In genomic region chr20:45863543-45864470, GRCh38 we compare ENCODE assay signal across 1 cellular context.
A peak's percentile ranks its signal among the peaks of the same experiment; 100 is the strongest.
TF ChIP-seq lines count a peak whose summit lies in the region.

No MANE protein-coding gene starts in this region.

TF ChIP-seq in HepG2, 621 proteins besides CTCF, POLR2A, EP300 and RAD21 (continued from another document and continues in another):
- TF ChIP-seq LCORL (IDR thresholded peaks at IDR 0.05) (no peak), LCORL (CRISPR knock-in tag; IDR thresholded peaks at IDR 0.05) (peak; percentile 47; the same call in 1 of the 2 replicates), ZMAT3 (CRISPR knock-in tag; conservative IDR thresholded peaks at IDR 0.05) (peak; percentile 77; the same call in 1 of the 2 replicates), ZNF652 (CRISPR knock-in tag; IDR thresholded peaks at IDR 0.05; ENCODE audit: borderline replicate concordance, low read depth) (no peak; the same call in 1 of the 2 replicates), SIX1 (CRISPR knock-in tag; IDR thresholded peaks at IDR 0.05; ENCODE audit: borderline replicate concordance) (no peak; the same call in 1 of the 2 replicates), CREBL2 (CRISPR knock-in tag; IDR thresholded peaks at IDR 0.05; ENCODE audit: borderline replicate concordance) (no peak), POLR2G (IDR thresholded peaks at IDR 0.05; ENCODE audit: low read depth, low read length) (no peak), HNRNPL (IDR thresholded peaks at IDR 0.05; ENCODE audit: low read depth, low read length) (no peak), TFE3 (CRISPR knock-in tag; IDR thresholded peaks at IDR 0.05) (no peak), KMT2B (CRISPR knock-in tag; IDR thresholded peaks at IDR 0.05) (no peak; the same call in 1 of the 2 replicates), ZNF740 (CRISPR knock-in tag; IDR thresholded peaks at IDR 0.05) (no peak), ZNF629 (CRISPR knock-in tag; conservative IDR thresholded peaks at IDR 0.05) (no peak), PATZ1 (CRISPR knock-in tag; IDR thresholded peaks at IDR 0.05) (peak; percentile 45; the same call in 1 of the 2 replicates), SAFB2 (CRISPR knock-in tag; IDR thresholded peaks at IDR 0.05; ENCODE audit: borderline replicate concordance, low read depth) (no peak), LBX2 (CRISPR knock-in tag; IDR thresholded peaks at IDR 0.05; ENCODE audit: borderline replicate concordance) (no peak), FOXK2 (IDR thresholded peaks at IDR 0.05) (peak; percentile 85), ZNF34 (CRISPR knock-in tag; IDR thresholded peaks at IDR 0.05; ENCODE audit: borderline replicate concordance) (no peak), GPN1 (CRISPR knock-in tag; IDR thresholded peaks at IDR 0.05; ENCODE audit: borderline replicate concordance) (no peak), HDAC1 (CRISPR knock-in tag; IDR thresholded peaks at IDR 0.05) (peak; percentile 89), SMYD3 (CRISPR knock-in tag; IDR thresholded peaks at IDR 0.05) (no peak), MTF1 (CRISPR knock-in tag; IDR thresholded peaks at IDR 0.05) (no peak), WIZ (CRISPR knock-in tag; IDR thresholded peaks at IDR 0.05) (no peak), RFX5 (IDR thresholded peaks at IDR 0.05; ENCODE audit: low read depth, low read length) (no peak), TBX3 (IDR thresholded peaks at IDR 0.05; ENCODE audit: borderline replicate concordance) (peak; percentile 48; the same call in 1 of the 2 replicates), NFIC (IDR thresholded peaks at IDR 0.05; ENCODE audit: low read length) (no peak), HIC2 (CRISPR knock-in tag; IDR thresholded peaks at IDR 0.05; ENCODE audit: low read depth) (no peak), ZFP41 (CRISPR knock-in tag; IDR thresholded peaks at IDR 0.05; ENCODE audit: borderline replicate concordance) (no peak), SMC3 (IDR thresholded peaks at IDR 0.05; ENCODE audit: low read length) (peak; percentile 33; the same call in 1 of the 2 replicates), SOX13 (IDR thresholded peaks at IDR 0.05) (peak; percentile 93), SOX13 (CRISPR knock-in tag; conservative IDR thresholded peaks at IDR 0.05 in 1 of 2, IDR thresholded peaks at IDR 0.05 in 1 of 2) (peak in 1 of 2 experiments; percentile 98; a peak in 2 of 4 replicates), KDM4B (CRISPR knock-in tag; IDR thresholded peaks at IDR 0.05) (no peak), TP53 (CRISPR knock-in tag; conservative IDR thresholded peaks at IDR 0.05) (no peak), ZNF644 (CRISPR knock-in tag; IDR thresholded peaks at IDR 0.05; ENCODE audit: low read depth) (peak; percentile 86), SOX6 (IDR thresholded peaks at IDR 0.05) (no peak), SOX6 (CRISPR knock-in tag; IDR thresholded peaks at IDR 0.05) (peak; percentile 97), UBTF (CRISPR knock-in tag; IDR thresholded peaks at IDR 0.05) (peak; percentile 37; the same call in 1 of the 2 replicates), CEBPZ (IDR thresholded peaks at IDR 0.05; ENCODE audit: low read length) (no peak)
- TF ChIP-seq, protein P1, sequence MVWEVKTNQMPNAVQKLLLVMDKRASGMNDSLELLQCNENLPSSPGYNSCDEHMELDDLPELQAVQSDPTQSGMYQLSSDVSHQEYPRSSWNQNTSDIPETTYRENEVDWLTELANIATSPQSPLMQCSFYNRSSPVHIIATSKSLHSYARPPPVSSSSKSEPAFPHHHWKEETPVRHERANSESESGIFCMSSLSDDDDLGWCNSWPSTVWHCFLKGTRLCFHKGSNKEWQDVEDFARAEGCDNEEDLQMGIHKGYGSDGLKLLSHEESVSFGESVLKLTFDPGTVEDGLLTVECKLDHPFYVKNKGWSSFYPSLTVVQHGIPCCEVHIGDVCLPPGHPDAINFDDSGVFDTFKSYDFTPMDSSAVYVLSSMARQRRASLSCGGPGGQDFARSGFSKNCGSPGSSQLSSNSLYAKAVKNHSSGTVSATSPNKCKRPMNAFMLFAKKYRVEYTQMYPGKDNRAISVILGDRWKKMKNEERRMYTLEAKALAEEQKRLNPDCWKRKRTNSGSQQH (CRISPR knock-in tag; IDR thresholded peaks at IDR 0.05; ENCODE audit: low read depth), result no peak
- TF ChIP-seq, protein P2, sequence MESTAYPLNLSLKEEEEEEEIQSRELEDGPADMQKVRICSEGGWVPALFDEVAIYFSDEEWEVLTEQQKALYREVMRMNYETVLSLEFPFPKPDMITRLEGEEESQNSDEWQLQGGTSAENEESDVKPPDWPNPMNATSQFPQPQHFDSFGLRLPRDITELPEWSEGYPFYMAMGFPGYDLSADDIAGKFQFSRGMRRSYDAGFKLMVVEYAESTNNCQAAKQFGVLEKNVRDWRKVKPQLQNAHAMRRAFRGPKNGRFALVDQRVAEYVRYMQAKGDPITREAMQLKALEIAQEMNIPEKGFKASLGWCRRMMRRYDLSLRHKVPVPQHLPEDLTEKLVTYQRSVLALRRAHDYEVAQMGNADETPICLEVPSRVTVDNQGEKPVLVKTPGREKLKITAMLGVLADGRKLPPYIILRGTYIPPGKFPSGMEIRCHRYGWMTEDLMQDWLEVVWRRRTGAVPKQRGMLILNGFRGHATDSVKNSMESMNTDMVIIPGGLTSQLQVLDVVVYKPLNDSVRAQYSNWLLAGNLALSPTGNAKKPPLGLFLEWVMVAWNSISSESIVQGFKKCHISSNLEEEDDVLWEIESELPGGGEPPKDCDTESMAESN (CRISPR knock-in tag; conservative IDR thresholded peaks at IDR 0.05), result peak; percentile 54; the same call in 1 of the 2 replicates
- TF ChIP-seq, protein P3, sequence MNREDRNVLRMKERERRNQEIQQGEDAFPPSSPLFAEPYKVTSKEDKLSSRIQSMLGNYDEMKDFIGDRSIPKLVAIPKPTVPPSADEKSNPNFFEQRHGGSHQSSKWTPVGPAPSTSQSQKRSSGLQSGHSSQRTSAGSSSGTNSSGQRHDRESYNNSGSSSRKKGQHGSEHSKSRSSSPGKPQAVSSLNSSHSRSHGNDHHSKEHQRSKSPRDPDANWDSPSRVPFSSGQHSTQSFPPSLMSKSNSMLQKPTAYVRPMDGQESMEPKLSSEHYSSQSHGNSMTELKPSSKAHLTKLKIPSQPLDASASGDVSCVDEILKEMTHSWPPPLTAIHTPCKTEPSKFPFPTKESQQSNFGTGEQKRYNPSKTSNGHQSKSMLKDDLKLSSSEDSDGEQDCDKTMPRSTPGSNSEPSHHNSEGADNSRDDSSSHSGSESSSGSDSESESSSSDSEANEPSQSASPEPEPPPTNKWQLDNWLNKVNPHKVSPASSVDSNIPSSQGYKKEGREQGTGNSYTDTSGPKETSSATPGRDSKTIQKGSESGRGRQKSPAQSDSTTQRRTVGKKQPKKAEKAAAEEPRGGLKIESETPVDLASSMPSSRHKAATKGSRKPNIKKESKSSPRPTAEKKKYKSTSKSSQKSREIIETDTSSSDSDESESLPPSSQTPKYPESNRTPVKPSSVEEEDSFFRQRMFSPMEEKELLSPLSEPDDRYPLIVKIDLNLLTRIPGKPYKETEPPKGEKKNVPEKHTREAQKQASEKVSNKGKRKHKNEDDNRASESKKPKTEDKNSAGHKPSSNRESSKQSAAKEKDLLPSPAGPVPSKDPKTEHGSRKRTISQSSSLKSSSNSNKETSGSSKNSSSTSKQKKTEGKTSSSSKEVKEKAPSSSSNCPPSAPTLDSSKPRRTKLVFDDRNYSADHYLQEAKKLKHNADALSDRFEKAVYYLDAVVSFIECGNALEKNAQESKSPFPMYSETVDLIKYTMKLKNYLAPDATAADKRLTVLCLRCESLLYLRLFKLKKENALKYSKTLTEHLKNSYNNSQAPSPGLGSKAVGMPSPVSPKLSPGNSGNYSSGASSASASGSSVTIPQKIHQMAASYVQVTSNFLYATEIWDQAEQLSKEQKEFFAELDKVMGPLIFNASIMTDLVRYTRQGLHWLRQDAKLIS (CRISPR knock-in tag; IDR thresholded peaks at IDR 0.05), result no peak
- TF ChIP-seq, protein P4, sequence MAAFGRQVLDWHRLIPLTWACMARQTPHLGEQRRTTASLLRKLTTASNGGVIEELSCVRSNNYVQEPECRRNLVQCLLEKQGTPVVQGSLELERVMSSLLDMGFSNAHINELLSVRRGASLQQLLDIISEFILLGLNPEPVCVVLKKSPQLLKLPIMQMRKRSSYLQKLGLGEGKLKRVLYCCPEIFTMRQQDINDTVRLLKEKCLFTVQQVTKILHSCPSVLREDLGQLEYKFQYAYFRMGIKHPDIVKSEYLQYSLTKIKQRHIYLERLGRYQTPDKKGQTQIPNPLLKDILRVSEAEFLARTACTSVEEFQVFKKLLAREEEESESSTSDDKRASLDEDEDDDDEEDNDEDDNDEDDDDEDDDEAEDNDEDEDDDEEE (CRISPR knock-in tag; IDR thresholded peaks at IDR 0.05), result no peak
